Comparison of ENCODE assay signal across 31 cellular contexts in the genomic region with DNA sequence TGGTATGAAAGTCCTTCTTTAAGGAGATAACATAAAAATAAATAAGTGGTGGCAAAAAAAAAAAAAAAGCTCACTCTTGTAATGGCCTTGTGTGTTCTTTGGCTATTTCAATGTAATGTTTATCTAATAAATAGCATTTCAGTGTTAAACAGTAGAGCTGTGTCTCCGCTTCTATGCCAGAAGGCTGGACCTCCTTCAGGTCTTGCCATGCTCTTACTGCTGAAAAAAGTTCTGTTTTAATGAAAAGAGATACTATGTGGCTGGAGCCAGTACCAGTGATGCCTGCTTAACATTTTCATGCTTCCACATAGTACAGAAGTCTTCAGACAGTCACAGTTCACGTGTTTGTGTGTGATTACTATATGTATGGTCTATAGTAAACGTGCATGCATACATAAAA.
"Had no signal": no experiment of that assay in that cellular context is flagged by ENCODE, and none has a peak within 500 bp of the region (broad histone marks: within the 10 kb centered on the region; RNA-seq: fewer than 3 reads in every experiment).

No MANE protein-coding gene starts in this region.

- H3K27me3 ChIP-seq: adrenal gland, ascending aorta, body of pancreas, brain microvascular endothelial cell, breast epithelium, cardiac muscle cell had no signal

- ATAC-seq: activated naive CD4-positive, alpha-beta T cell treated with anti-CD3 and anti-CD28 coated beads, Interleukin-2, amount 50 U/mL, for 72 hours; activated naive CD8-positive, alpha-beta T cell treated with anti-CD3 and anti-CD28 coated beads, Interleukin-2, amount 50 U/mL, for 24 hours; activated T-cell treated with anti-CD3 and anti-CD28 coated beads, Interleukin-2, amount 50 U/mL, for 4 hours; activated T-cell treated with anti-CD3 and anti-CD28 coated beads, Interleukin-2, amount 50 U/mL, for 72 hours; activated T-helper 17 cell treated with anti-CD3 and anti-CD28 coated beads, Interleukin-2, amount 50 U/mL, for 72 hours; body of pancreas had no signal

- H3K4me3 ChIP-seq: adrenal gland, ascending aorta, body of pancreas, breast epithelium, cardiac muscle cell had no signal

- H3K27ac ChIP-seq: adrenal gland, ascending aorta, body of pancreas, brain microvascular endothelial cell, breast epithelium, cardiac muscle cell had no signal

- H3K4me1 ChIP-seq: adrenal gland, ascending aorta, body of pancreas, breast epithelium had no signal

- DNase-seq: activated effector memory CD4-positive, alpha-beta T cell treated with anti-CD3 and anti-CD28 coated beads, Interleukin-2, amount 50 U/mL, for 16 hours; activated effector memory CD4-positive, alpha-beta T cell treated with Interleukin-2 at 50 U/mL for 16 hours; activated gamma-delta T cell; activated gamma-delta T cell treated with Interleukin-2 at 50 U/mL for 16 hours; activated naive CD4-positive, alpha-beta T cell; activated naive CD4-positive, alpha-beta T cell treated with anti-CD3 and anti-CD28 coated beads for 36 hours; activated naive CD4-positive, alpha-beta T cell treated with anti-CD3 and anti-CD28 coated beads, Interleukin-2, amount 10 ng/mL, durations not matched to agents 7 days and 5 days; activated naive CD4-positive, alpha-beta T cell treated with anti-CD3 and anti-CD28 coated beads, Interleukin-2, amount 50 U/mL, for 16 hours; activated naive CD4-positive, alpha-beta T cell treated with Interleukin-2 at 50 U/mL for 16 hours; activated naive CD8-positive, alpha-beta T cell treated with anti-CD3 and anti-CD28 coated beads for 36 hours; activated naive CD8-positive, alpha-beta T cell treated with anti-CD3 and anti-CD28 coated beads, Interleukin-2, amount 10 ng/mL, durations not matched to agents 7 days and 5 days; activated naive CD8-positive, alpha-beta T cell treated with anti-CD3 and anti-CD28 coated beads, Interleukin-2, amount 50 U/mL, for 24 hours; activated T-cell treated with anti-CD3 and anti-CD28 coated beads, Interleukin-2, amount 50 U/mL, for 1 hour; activated T-cell treated with anti-CD3 and anti-CD28 coated beads, Interleukin-2, amount 50 U/mL, for 24 hours; activated T-cell treated with anti-CD3 and anti-CD28 coated beads, Interleukin-2, amount 50 U/mL, for 4 hours; activated T-cell treated with anti-CD3 and anti-CD28 coated beads, Interleukin-2, amount 50 U/mL, for 48 hours; activated T-cell treated with anti-CD3 and anti-CD28 coated beads, Interleukin-2, amount 50 U/mL, for 72 hours; adrenal gland; amniotic stem cell; anterior cingulate cortex; aorta; body of pancreas; brain microvascular endothelial cell; caudate nucleus; central memory CD4-positive, alpha-beta T cell; cerebellar nuclear complex had no signal

- H3K36me3 ChIP-seq: adrenal gland, ascending aorta, brain microvascular endothelial cell, breast epithelium, cardiac muscle cell had no signal
